Comparison of ENCODE assay signal across 11 cellular contexts in the genomic region with DNA sequence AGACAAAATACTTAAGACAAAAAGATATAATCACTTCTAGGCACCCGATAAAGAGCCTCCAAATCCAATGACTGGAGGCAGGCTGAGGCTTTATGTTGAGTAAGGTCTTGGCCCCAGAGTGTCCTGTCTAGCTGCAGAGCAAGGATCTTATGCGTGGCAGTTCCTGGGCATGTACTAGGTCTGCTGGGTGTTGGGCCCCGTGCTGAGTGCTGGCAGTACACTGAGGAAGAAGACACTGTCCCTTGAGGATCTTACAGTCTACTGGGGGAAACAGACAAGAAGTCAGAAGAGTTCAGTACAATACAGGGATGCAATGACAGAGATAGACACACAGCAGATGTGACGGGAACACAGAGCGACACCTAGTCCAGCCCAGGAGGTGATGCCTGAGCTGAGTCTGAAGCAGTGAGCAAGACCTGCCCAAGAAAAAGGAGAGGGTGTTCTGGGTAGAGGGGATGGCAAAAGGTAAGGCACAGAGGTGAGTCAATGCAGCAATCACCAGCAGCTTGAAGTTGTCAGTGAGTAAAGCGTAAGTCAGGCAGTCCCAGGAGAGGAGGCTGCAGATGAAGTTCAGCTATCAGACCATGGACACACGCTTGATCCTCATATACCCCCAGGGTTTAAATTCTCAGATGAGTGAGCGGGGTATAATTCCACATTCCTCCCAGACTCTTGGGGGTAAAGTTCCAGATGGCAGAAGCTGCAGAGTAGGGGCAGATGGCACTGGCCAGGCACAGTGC. TPM values are rescaled to one million over a fixed set of nuclear protein-coding genes. Genes with fewer than 3 reads are reported as not detected.
DNase-seq lines count a peak whose midpoint lies in the region; ATAC-seq and TF ChIP-seq lines count a peak whose summit lies in the region.
"Had no signal": no experiment of that assay in that cellular context is flagged by ENCODE, and none has a peak within 500 bp of the region (broad histone marks: within the 10 kb centered on the region; RNA-seq: fewer than 3 reads in every experiment).

No MANE protein-coding gene starts in this region.

- peak overlapping the region; percentile 28 for H3K27ac Mint-ChIP-seq in activated CD4-positive, alpha-beta memory T cell treated with anti-CD3 and anti-CD28 coated beads for 36 hours

- TF ChIP-seq CTCF in lower lobe of right lung (IDR thresholded peaks at IDR 0.05), result no peak
- no peak for TF ChIP-seq CTCF in uterus (IDR thresholded peaks at IDR 0.05)

- no peaks in the 10 kb centered on the region for H3K36me3 ChIP-seq in lower lobe of right lung
- H3K36me3 ChIP-seq in uterus, result no peaks in the 10 kb centered on the region

- no peaks in the 10 kb centered on the region for H3K27me3 ChIP-seq in lower lobe of right lung (ENCODE audit: low read depth)
- H3K27me3 ChIP-seq in uterus, result no peaks in the 10 kb centered on the region

- no peak for ATAC-seq in Right ventricle myocardium superior (ENCODE audit: poor library complexity)
- ATAC-seq in Right ventricle myocardium inferior, result no peak
- no peak for ATAC-seq in lower lobe of right lung
- ATAC-seq in GM21717 (IDR thresholded peaks at IDR 0.05; ENCODE audit: unreplicated experiment), result no peak
- ATAC-seq in GM18505 (IDR thresholded peaks at IDR 0.05; ENCODE audit: unreplicated experiment), result no peak

- H3K27me3 Mint-ChIP-seq in activated CD4-positive, alpha-beta memory T cell treated with anti-CD3 and anti-CD28 coated beads for 36 hours, result no peaks in the 10 kb centered on the region

- H3K4me1 ChIP-seq in lower lobe of right lung (peaks cover 97% of the 10 kb centered on the region), uterus (peaks cover 12 to 22% of the 10 kb centered on the region in 2 donors)

- CTCF ChIA-PET in activated CD4-positive, alpha-beta memory T cell treated with anti-CD3 and anti-CD28 coated beads for 36 hours (lab: Charles Lee), result interaction anchor here (0.9 to 1.7 kb wide), 3 partner anchors 12 to 86 kb away, joined by 3 to 11 read pairs (median 5); no protein-coding TSS in a partner anchor

- H3K4me3 ChIP-seq in lower lobe of right lung, result no peak overlapping the region
- H3K4me3 ChIP-seq in uterus, result no peak overlapping the region

- POLR2A ChIA-PET in activated CD4-positive, alpha-beta memory T cell treated with anti-CD3 and anti-CD28 coated beads for 36 hours (lab: Charles Lee), result interaction anchor here (1.0 to 1.2 kb wide), 2 partner anchors 17 to 59 kb away, joined by 3 read pairs; no protein-coding TSS in a partner anchor

- no peak overlapping the region for H3K4me3 Mint-ChIP-seq in activated CD4-positive, alpha-beta memory T cell treated with anti-CD3 and anti-CD28 coated beads for 36 hours

- H3K27ac ChIP-seq in lower lobe of right lung (peak overlapping the region; percentile 20), uterus (peak overlapping the region; percentile 23 to 24)

- DNase-seq in Right ventricle myocardium superior (peak; percentile 46), Right ventricle myocardium inferior (ENCODE audit: missing footprints) (no peak), lower lobe of right lung (no peak), uterus (no peak), ureter (ENCODE audit: low spot score) (no peak)
- no peak for DNase-seq in activated CD4-positive, alpha-beta memory T cell treated with anti-CD3 and anti-CD28 coated beads for 36 hours
- DNase-seq: activated naive CD4-positive, alpha-beta T cell treated with Interleukin-2 at 50 U/mL for 16 hours; SHP77 treated with DMSO at 0.1 percent for 48 hours had no signal

- TF ChIP-seq POLR2A in uterus (IDR thresholded peaks at IDR 0.05) (no peak), GM18505 (IDR thresholded peaks at IDR 0.05; ENCODE audit: borderline replicate concordance, extremely low read depth, insufficient read depth, insufficient read length) (no peak)

- H3K36me3 Mint-ChIP-seq in activated CD4-positive, alpha-beta memory T cell treated with anti-CD3 and anti-CD28 coated beads for 36 hours, result peaks cover 30% of the 10 kb centered on the region

- H3K9me3 Mint-ChIP-seq in activated CD4-positive, alpha-beta memory T cell treated with anti-CD3 and anti-CD28 coated beads for 36 hours, result no peaks in the 10 kb centered on the region

- no peaks in the 10 kb centered on the region for H3K9me3 ChIP-seq in lower lobe of right lung
- H3K9me3 ChIP-seq in uterus, result no peaks in the 10 kb centered on the region

- peaks cover 87% of the 10 kb centered on the region for H3K4me1 Mint-ChIP-seq in activated CD4-positive, alpha-beta memory T cell treated with anti-CD3 and anti-CD28 coated beads for 36 hours (ENCODE audit: low read depth)

- intact Hi-C loops in Right ventricle myocardium superior (cut with DNase I) (no loop called here), Right ventricle myocardium inferior (cut with DNase I) (no loop called here), lower lobe of right lung (cut with DNase I) (no loop called here), uterus (cut with DNase I; ENCODE audit: low total_unique reads) (no loop called here)
- intact Hi-C loops in activated CD4-positive, alpha-beta memory T cell treated with anti-CD3 and anti-CD28 coated beads for 36 hours (cut with micrococcal nuclease), result no loop called here

RNA-seq across cellular contexts. Expression of a gene that starts 18.1 kb away (rescaled TPM):
- 12.2 TPM for total RNA-seq in Right ventricle myocardium superior
- total RNA-seq in Right ventricle myocardium inferior, result 14.4 TPM
- total RNA-seq in activated CD4-positive, alpha-beta memory T cell treated with anti-CD3 and anti-CD28 coated beads for 36 hours, result 10 to 100 TPM; 62.9 to 65.0 TPM
- total RNA-seq in lower lobe of right lung, result 9.3 TPM
- total RNA-seq in uterus, result 10 to 100 TPM in 1 of 4 donors, 1 to 10 TPM in 3; 1.0 to 22.1 (median 4.9) TPM
- total RNA-seq in ureter, result 18.7 TPM

RNA-seq across cellular contexts. Expression of a gene that starts 36.8 kb away (rescaled TPM):
- total RNA-seq in Right ventricle myocardium superior (not detected), Right ventricle myocardium inferior (not detected), lower lobe of right lung (not detected), uterus (not detected), ureter (not detected)
- under 1 TPM in 1 of 2 experiments, not detected in 1; 0.12 TPM for total RNA-seq in activated CD4-positive, alpha-beta memory T cell treated with anti-CD3 and anti-CD28 coated beads for 36 hours
- total RNA-seq: myocyte had no signal
